ENCODE assay signal across 1 cellular context in genomic region chr12:113185180-113186032, GRCh38.
A peak's percentile ranks its signal among the peaks of the same experiment; 100 is the strongest.
TF ChIP-seq lines count a peak whose summit lies in the region.

DDX54 (minus strand) TSS chr12:113185478; CDS start chr12:113185451, 27 bp downstream.
RITA1 (plus strand) TSS chr12:113185721; CDS start chr12:113186747, 1,026 bp downstream.

TF ChIP-seq in K562, 482 proteins besides CTCF, POLR2A, EP300 and RAD21 (continued from another document and continues in another):
- TF ChIP-seq ZNF436 (CRISPR knock-in tag; IDR thresholded peaks at IDR 0.05) (no peak), ZNF696 (CRISPR knock-in tag; conservative IDR thresholded peaks at IDR 0.05) (no peak), SIN3A (IDR thresholded peaks at IDR 0.05; ENCODE audit: borderline replicate concordance in 2 of 2, control insufficient read depth in 1 of 2, low read depth in 2 of 2, low read length in 2 of 2) (0 out of 4 replicates have a peak, but pooled peaks of 1 of the 2 experiments have one; percentile 5), ZBTB26 (CRISPR knock-in tag; IDR thresholded peaks at IDR 0.05) (no peak), MAFF (IDR thresholded peaks at IDR 0.05; ENCODE audit: low read length) (peak; percentile 35; the same call in 1 of the 2 replicates), ZNF511 (CRISPR knock-in tag; IDR thresholded peaks at IDR 0.05) (peak; percentile 96), PHB2 (IDR thresholded peaks at IDR 0.05; ENCODE audit: low read depth) (no peak), CBFB (CRISPR knock-in tag; IDR thresholded peaks at IDR 0.05) (no peak), CHD7 (IDR thresholded peaks at IDR 0.05; ENCODE audit: low read depth, low read length) (no peak), ZNF592 (IDR thresholded peaks at IDR 0.05) (peak; percentile 18; the same call in 1 of the 2 replicates), NFATC3 (IDR thresholded peaks at IDR 0.05) (no peak), ZNF699 (CRISPR knock-in tag; IDR thresholded peaks at IDR 0.05; ENCODE audit: insufficient replicate concordance) (no peak), DIDO1 (tag; IDR thresholded peaks at IDR 0.05; ENCODE audit: low read depth) (no peak), ETS1 (conservative IDR thresholded peaks at IDR 0.05; ENCODE audit: control insufficient read depth, low read depth, low read length) (peak; percentile 55), GMEB1 (CRISPR knock-in tag; IDR thresholded peaks at IDR 0.05) (peak; percentile 62), RB1 (IDR thresholded peaks at IDR 0.05; ENCODE audit: low read depth) (peak; percentile 82; the same call in 1 of the 2 replicates), USF1 (CRISPR knock-in tag; IDR thresholded peaks at IDR 0.05) (peak; percentile 98), GTF2B (IDR thresholded peaks at IDR 0.05; ENCODE audit: extremely low read depth, insufficient read length) (no peak), ZNF140 (CRISPR knock-in tag; IDR thresholded peaks at IDR 0.05) (no peak), RFX5 (IDR thresholded peaks at IDR 0.05; ENCODE audit: low read depth, low read length) (no peak), GTF2F1 (IDR thresholded peaks at IDR 0.05; ENCODE audit: low read depth, low read length) (peak; percentile 21; the same call in 1 of the 2 replicates), E4F1 (CRISPR knock-in tag; IDR thresholded peaks at IDR 0.05; ENCODE audit: borderline replicate concordance) (no peak), LCOR (CRISPR knock-in tag; IDR thresholded peaks at IDR 0.05) (peak; percentile 79; the same call in 1 of the 2 replicates), PHF21A (IDR thresholded peaks at IDR 0.05; ENCODE audit: borderline replicate concordance, low read depth) (peak; percentile 40; the same call in 1 of the 2 replicates), POLR2G (IDR thresholded peaks at IDR 0.05; ENCODE audit: low read depth, low read length) (peak; percentile 98), MXD1 (CRISPR knock-in tag; IDR thresholded peaks at IDR 0.05; ENCODE audit: borderline replicate concordance, poor library complexity, severe bottlenecking) (peak; percentile 75), ZFX (CRISPR knock-in tag; IDR thresholded peaks at IDR 0.05) (peak; percentile 99)
